In the genomic region with DNA sequence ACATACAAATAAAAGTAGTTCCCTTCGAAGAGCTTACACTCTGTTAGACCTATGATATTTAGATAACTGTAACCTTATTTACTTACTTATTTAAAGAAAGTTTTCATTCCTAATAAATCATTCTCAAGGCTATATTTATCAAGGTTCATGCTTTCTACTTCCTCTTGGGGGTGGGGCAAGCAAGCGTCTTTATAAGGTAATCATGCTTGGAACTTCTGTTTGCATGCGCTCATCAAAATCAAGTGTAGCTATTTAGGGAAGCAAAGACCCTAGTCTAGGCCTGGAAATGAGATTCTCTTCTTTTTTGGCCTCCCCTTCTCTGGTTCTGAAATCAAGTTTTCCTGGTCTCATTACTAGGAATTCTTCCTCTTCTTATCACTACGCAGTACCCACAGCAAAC, we compare ENCODE assay signal across 10 cellular contexts. TPM values are rescaled to one million over a fixed set of nuclear protein-coding genes. Genes with fewer than 3 reads are reported as not detected.
DNase-seq lines count a peak whose midpoint lies in the region; TF ChIP-seq lines count a peak whose summit lies in the region.
"Had no signal": no experiment of that assay in that cellular context is flagged by ENCODE, and none has a peak within 500 bp of the region (broad histone marks: within the 10 kb centered on the region; RNA-seq: fewer than 3 reads in every experiment).

No MANE protein-coding gene starts in this region.

- H3K27ac ChIP-seq in VCaP: peak overlapping the region; percentile 68
- peak overlapping the region in 3 of 4 donors; percentile 59 to 80 (median 75) for H3K27ac ChIP-seq in tibial nerve

- peak overlapping the region; percentile 80 to 85 (median 85) for H3K4me3 Mint-ChIP-seq in nephron

- WGBS in tibial nerve, 2 donors: 66 to 77% methylated on average over 4 of the region's 4 CpGs

- H3K27me3 Mint-ChIP-seq in nephron (ENCODE audit: low read depth): peaks cover 11% of the 10 kb centered on the region

- no peak for TF ChIP-seq EP300 in tibial nerve (IDR thresholded peaks at IDR 0.05)

- H3K9me3 ChIP-seq in tibial nerve: no peaks in the 10 kb centered on the region

- H3K9me3 Mint-ChIP-seq in nephron: no peaks in the 10 kb centered on the region
- H3K9me3 Mint-ChIP-seq: activated T-helper 1 cell treated with anti-CD3 and anti-CD28 coated beads, Interleukin-12 subunit alpha, Interleukin-12 subunit beta, Interleukin-2, Interleukin-4 antibody, amounts not matched to agents 30 ng/mL and 10 ng/mL and 1 ng/mL, durations not matched to agents 14 hours and 24 hours and 36 hours; dendritic cell treated with granulocyte-macrophage colony-stimulating factor and Interleukin-4, amounts not matched to agents 40 ng/mL and 50 ng/mL, for 4 days had no signal

- H3K27ac Mint-ChIP-seq in nephron: peak overlapping the region; percentile 65 to 72 (median 70)
- H3K27ac Mint-ChIP-seq: activated T-helper 1 cell treated with anti-CD3 and anti-CD28 coated beads, Interleukin-12 subunit alpha, Interleukin-12 subunit beta, Interleukin-2, Interleukin-4 antibody, amounts not matched to agents 30 ng/mL and 10 ng/mL and 1 ng/mL, durations not matched to agents 14 hours and 24 hours and 36 hours; dendritic cell treated with granulocyte-macrophage colony-stimulating factor and Interleukin-4, amounts not matched to agents 40 ng/mL and 50 ng/mL, for 4 days; IgD-negative memory B cell had no signal

- H3K4me1 ChIP-seq in tibial nerve: peaks cover 0 to 14% (median 4%) of the 10 kb centered on the region in 4 donors

- H3K4me1 Mint-ChIP-seq in nephron: peaks cover 28% of the 10 kb centered on the region

- peak overlapping the region; percentile 64 for H3K4me3 ChIP-seq in epithelial cell of proximal tubule (ENCODE audit: low read depth, low read length)
- peak overlapping the region; percentile 34 to 62 (median 56) for H3K4me3 ChIP-seq in tibial nerve

- no peaks in the 10 kb centered on the region for H3K36me3 ChIP-seq in tibial nerve

- TF ChIP-seq CTCF in VCaP (conservative IDR thresholded peaks at IDR 0.05): no peak
- no peak for TF ChIP-seq CTCF in epithelial cell of proximal tubule (conservative IDR thresholded peaks at IDR 0.05; ENCODE audit: low read depth, low read length)
- TF ChIP-seq CTCF in nephron (IDR thresholded peaks at IDR 0.05; ENCODE audit: unreplicated experiment in 3 of 3): no peak
- TF ChIP-seq CTCF in tibial nerve (IDR thresholded peaks at IDR 0.05): no peak

- no peak for DNase-seq in epithelial cell of proximal tubule (ENCODE audit: low read depth)
- no peak for DNase-seq in tibial nerve (ENCODE audit: low spot score in 2 of 2)
- DNase-seq in cortex of kidney (lab: John Stamatoyannopoulos, UW): no peak
- DNase-seq in GM19240 (ENCODE audit: insufficient read length, low spot score): no peak
- DNase-seq in NCI-H1436 treated with DMSO at 0.1 percent for 48 hours (lab: John Stamatoyannopoulos, UW): no peak

- no peaks in the 10 kb centered on the region for H3K36me3 Mint-ChIP-seq in nephron (ENCODE audit: low read depth)
- H3K36me3 Mint-ChIP-seq: IgD-negative memory B cell had no signal

- H3K27me3 ChIP-seq in tibial nerve: no peaks in the 10 kb centered on the region

- TF ChIP-seq POLR2A in tibial nerve (IDR thresholded peaks at IDR 0.05): no peak

RNA-seq across cellular contexts. Expression of gene RERG, which starts 0.8 kb away (rescaled TPM):
- 0.51 and 1.4 TPM in 2 replicates for total RNA-seq in epithelial cell of proximal tubule
- 10 to 100 TPM; 25.5 to 42.8 (median 31.5) TPM for total RNA-seq in tibial nerve
- total RNA-seq: activated T-helper 1 cell treated with anti-CD3 and anti-CD28 coated beads, Interleukin-12 subunit alpha, Interleukin-12 subunit beta, Interleukin-2, Interleukin-4 antibody, amounts not matched to agents 30 ng/mL and 10 ng/mL and 1 ng/mL, durations not matched to agents 14 hours and 24 hours and 36 hours had no signal

Comparison
In these comparisons a context has a peak if more than half of its experiments do, and no peak if none do; other contexts are left out.
1. RNA of gene RERG, which starts 0.8 kb away (total RNA-seq): 25.5 to 42.8 TPM in tibial nerve; 0.51 to 1.4 TPM in epithelial cell of proximal tubule; every median in the first group is over 10 times any median in the second.